ENCODE assay signal across 28 cellular contexts in the genomic region with DNA sequence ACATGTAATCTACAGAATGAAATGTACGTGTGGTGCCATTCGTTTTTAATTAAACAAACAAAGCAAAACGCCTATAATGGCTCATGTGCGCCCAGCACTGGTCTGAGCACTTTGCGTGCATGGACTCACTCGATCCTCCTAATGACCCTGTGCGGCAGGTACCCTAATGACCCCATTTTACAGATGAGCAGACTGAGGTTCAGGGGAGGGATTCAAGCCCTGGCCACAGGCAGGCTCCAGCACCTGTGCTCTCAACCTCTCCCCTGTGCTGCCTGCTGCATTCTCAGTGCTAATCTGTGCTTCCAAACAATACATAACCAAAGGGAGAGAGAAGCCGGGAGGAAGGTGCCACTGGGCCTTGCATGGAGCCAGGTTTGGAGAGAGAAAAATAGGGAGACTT.
"Had no signal": no experiment of that assay in that cellular context is flagged by ENCODE, and none has a peak within 500 bp of the region (broad histone marks: within the 10 kb centered on the region; RNA-seq: fewer than 3 reads in every experiment).

No MANE protein-coding gene starts in this region.

- H3K4me1 Mint-ChIP-seq: activated CD4-positive, alpha-beta memory T cell treated with anti-CD3 and anti-CD28 coated beads, Interleukin-2, amount 10 ng/mL, durations not matched to agents 7 days and 5 days; activated CD4-positive, alpha-beta T cell treated with anti-CD3 and anti-CD28 coated beads, Interleukin-2, amount 10 ng/mL, durations not matched to agents 24 days and 14 days; activated naive CD8-positive, alpha-beta T cell treated with anti-CD3 and anti-CD28 coated beads, Interleukin-2, amount 50 U/mL, for 24 hours; immature natural killer cell; stimulated activated naive CD8-positive, alpha-beta T cell treated with anti-CD3 and anti-CD28 coated beads, Interleukin-15, amount 100 ng/mL, for 72 hours had no signal

- H3K4me1 ChIP-seq: body of pancreas, parathyroid adenoma, right lobe of liver, transverse colon, vagina had no signal

- H3K27ac Mint-ChIP-seq: activated CD4-positive, alpha-beta memory T cell treated with anti-CD3 and anti-CD28 coated beads, Interleukin-2, amount 10 ng/mL, durations not matched to agents 7 days and 5 days; activated CD4-positive, alpha-beta T cell treated with anti-CD3 and anti-CD28 coated beads, Interleukin-2, amount 10 ng/mL, durations not matched to agents 24 days and 14 days; activated naive CD8-positive, alpha-beta T cell treated with anti-CD3 and anti-CD28 coated beads, Interleukin-2, amount 50 U/mL, for 24 hours; activated T-helper 1 cell treated with anti-CD3 and anti-CD28 coated beads, Interleukin-12 subunit alpha, Interleukin-12 subunit beta, Interleukin-2, Interleukin-4 antibody, amounts not matched to agents 30 ng/mL and 10 ng/mL and 1 ng/mL, durations not matched to agents 14 hours and 24 hours and 36 hours; natural killer cell treated with Interleukin-12 subunit alpha and Interleukin-12 subunit beta and Interleukin-15 and Interleukin-18, amount 100 ng/mL, for 72 hours had no signal

- H3K27me3 Mint-ChIP-seq: activated CD4-positive, alpha-beta memory T cell treated with anti-CD3 and anti-CD28 coated beads, Interleukin-2, amount 10 ng/mL, durations not matched to agents 7 days and 5 days; activated CD4-positive, alpha-beta T cell treated with anti-CD3 and anti-CD28 coated beads, Interleukin-2, amount 10 ng/mL, durations not matched to agents 24 days and 14 days; activated naive CD8-positive, alpha-beta T cell treated with anti-CD3 and anti-CD28 coated beads, Interleukin-2, amount 50 U/mL, for 24 hours had no signal

- ATAC-seq: activated naive CD8-positive, alpha-beta T cell treated with anti-CD3 and anti-CD28 coated beads, Interleukin-2, amount 50 U/mL, for 24 hours; body of pancreas; esophagus mucosa; left ventricle myocardium superior; natural killer cell treated with Interleukin-12 subunit alpha and Interleukin-12 subunit beta and Interleukin-15 and Interleukin-18, amount 100 ng/mL, for 72 hours; right lobe of liver; stimulated activated naive CD8-positive, alpha-beta T cell treated with anti-CD3 and anti-CD28 coated beads, Interleukin-15, amount 100 ng/mL, for 72 hours had no signal

- H3K4me3 ChIP-seq: body of pancreas, cardiac muscle cell, hepatocyte, right lobe of liver, smooth muscle cell, transverse colon, vagina had no signal

- H3K9me3 ChIP-seq: body of pancreas, right lobe of liver, transverse colon, vagina had no signal

- H3K27ac ChIP-seq: body of pancreas, cardiac muscle cell, hepatocyte, parathyroid adenoma, right lobe of liver, transverse colon, vagina had no signal

- H3K27me3 ChIP-seq: body of pancreas, right lobe of liver, vagina had no signal

- H3K36me3 ChIP-seq: cardiac muscle cell, right lobe of liver, transverse colon, vagina had no signal

- H3K36me3 Mint-ChIP-seq: immature natural killer cell; natural killer cell treated with Interleukin-12 subunit alpha and Interleukin-12 subunit beta and Interleukin-15 and Interleukin-18, amount 100 ng/mL, for 72 hours had no signal

- H3K9me3 Mint-ChIP-seq: activated CD4-positive, alpha-beta memory T cell treated with anti-CD3 and anti-CD28 coated beads, Interleukin-2, amount 10 ng/mL, durations not matched to agents 7 days and 5 days; activated CD4-positive, alpha-beta T cell treated with anti-CD3 and anti-CD28 coated beads, Interleukin-2, amount 10 ng/mL, durations not matched to agents 24 days and 14 days; activated naive CD8-positive, alpha-beta T cell treated with anti-CD3 and anti-CD28 coated beads, Interleukin-2, amount 50 U/mL, for 24 hours; activated T-helper 1 cell treated with anti-CD3 and anti-CD28 coated beads, Interleukin-12 subunit alpha, Interleukin-12 subunit beta, Interleukin-2, Interleukin-4 antibody, amounts not matched to agents 30 ng/mL and 10 ng/mL and 1 ng/mL, durations not matched to agents 14 hours and 24 hours and 36 hours; immature natural killer cell; natural killer cell treated with Interleukin-12 subunit alpha and Interleukin-12 subunit beta and Interleukin-15 and Interleukin-18, amount 100 ng/mL, for 72 hours; stimulated activated naive CD8-positive, alpha-beta T cell treated with anti-CD3 and anti-CD28 coated beads, Interleukin-15, amount 100 ng/mL, for 72 hours had no signal

- DNase-seq: activated CD4-positive, alpha-beta memory T cell treated with anti-CD3 and anti-CD28 coated beads, Interleukin-2, amount 10 ng/mL, durations not matched to agents 7 days and 5 days; activated CD4-positive, alpha-beta T cell treated with anti-CD3 and anti-CD28 coated beads, Interleukin-2, amount 10 ng/mL, durations not matched to agents 24 days and 14 days; activated gamma-delta T cell; activated naive CD4-positive, alpha-beta T cell treated with anti-CD3 and anti-CD28 coated beads, Interleukin-2, amount 50 U/mL, for 16 hours; activated naive CD8-positive, alpha-beta T cell treated with anti-CD3 and anti-CD28 coated beads, Interleukin-2, amount 50 U/mL, for 24 hours; anterior cingulate cortex; dermis blood vessel endothelial cell; effector memory CD4-positive, alpha-beta T cell; foreskin melanocyte; glutamatergic neuron; immature natural killer cell; left ventricle myocardium superior; mammary epithelial cell; midbrain; nucleus accumbens; stimulated activated CD4-positive, alpha-beta T cell treated with anti-CD3 and anti-CD28 coated beads, Interleukin-4, amount 100 ng/mL, for 1 hour; stimulated activated naive CD8-positive, alpha-beta T cell treated with anti-CD3 and anti-CD28 coated beads, Interleukin-15, amount 100 ng/mL, for 72 hours; transverse colon had no signal

- H3K4me3 Mint-ChIP-seq: activated CD4-positive, alpha-beta memory T cell treated with anti-CD3 and anti-CD28 coated beads, Interleukin-2, amount 10 ng/mL, durations not matched to agents 7 days and 5 days; activated CD4-positive, alpha-beta T cell treated with anti-CD3 and anti-CD28 coated beads, Interleukin-2, amount 10 ng/mL, durations not matched to agents 24 days and 14 days; activated naive CD8-positive, alpha-beta T cell treated with anti-CD3 and anti-CD28 coated beads, Interleukin-2, amount 50 U/mL, for 24 hours; activated T-helper 1 cell treated with anti-CD3 and anti-CD28 coated beads, Interleukin-12 subunit alpha, Interleukin-12 subunit beta, Interleukin-2, Interleukin-4 antibody, amounts not matched to agents 30 ng/mL and 10 ng/mL and 1 ng/mL, durations not matched to agents 14 hours and 24 hours and 36 hours; immature natural killer cell; natural killer cell treated with Interleukin-12 subunit alpha and Interleukin-12 subunit beta and Interleukin-15 and Interleukin-18, amount 100 ng/mL, for 72 hours; stimulated activated naive CD8-positive, alpha-beta T cell treated with anti-CD3 and anti-CD28 coated beads, Interleukin-15, amount 100 ng/mL, for 72 hours had no signal
